Comparison of ENCODE assay signal across 14 cellular contexts in genomic region chr12:4143909-4144308, GRCh38.
DNase-seq lines count a peak whose midpoint lies in the region; ATAC-seq, FAIRE-seq and TF ChIP-seq lines count a peak whose summit lies in the region.
"Had no signal": no experiment of that assay in that cellular context is flagged by ENCODE, and none has a peak within 500 bp of the region (broad histone marks: within the 10 kb centered on the region; RNA-seq: fewer than 3 reads in every experiment).

No MANE protein-coding gene starts in this region.

- peak; percentile 58 for TF ChIP-seq CTCF in CD8-positive, alpha-beta T cell (IDR thresholded peaks at IDR 0.05)
- peak; percentile 40 for TF ChIP-seq CTCF in Panc1 (IDR thresholded peaks at IDR 0.05)
- TF ChIP-seq CTCF in GM12878 (IDR thresholded peaks at IDR 0.05 in 2 of 3, conservative IDR thresholded peaks at IDR 0.05 in 1 of 3; ENCODE audit: control insufficient read depth in 2 of 3, extremely low read depth in 1 of 3, insufficient read depth in 1 of 3, low read depth in 3 of 3, low read length in 3 of 3), result peak; percentile 21 to 51 (median 34)
- TF ChIP-seq CTCF in BE2C (IDR thresholded peaks at IDR 0.05; ENCODE audit: low read depth, low read length), result no peak
- TF ChIP-seq CTCF in right atrium auricular region (IDR thresholded peaks at IDR 0.05), result no peak

- H4K20me1 ChIP-seq in GM12878 (ENCODE audit: control insufficient read depth, insufficient read depth), result no peaks in the 10 kb centered on the region

- H3K27ac Mint-ChIP-seq in CD8-positive, alpha-beta T cell, result peak overlapping the region; percentile 73

- H3K27me3 Mint-ChIP-seq in CD8-positive, alpha-beta T cell (ENCODE audit: low read depth), result no peaks in the 10 kb centered on the region

- H3K4me2 ChIP-seq in GM12878 (ENCODE audit: control insufficient read depth, insufficient read depth), result no peak overlapping the region

- TF ChIP-seq EP300 in GM12878 (IDR thresholded peaks at IDR 0.05; ENCODE audit: borderline replicate concordance in 1 of 2, control insufficient read depth in 1 of 2, low read depth in 2 of 2, low read length in 2 of 2), result no peak

- H3K4me3 Mint-ChIP-seq in CD8-positive, alpha-beta T cell, result peak overlapping the region; percentile 66

- intact Hi-C loops in CD8-positive, alpha-beta T cell (cut with DNase I, micrococcal nuclease), result loop anchor here (2.0 to 10.0 kb wide), 8 partner anchors 21 to 272 kb away; partner anchors contain the start of genes PARP11 (in 2 of the 2) and CCND2 (in 1 of the 2)
- intact Hi-C loops in Panc1 (cut with micrococcal nuclease; ENCODE audit: unreplicated experiment), result no loop called here
- intact Hi-C loops in GM12878 (cut with micrococcal nuclease; ENCODE audit: unreplicated experiment), result no loop called here

- ATAC-seq in CD8-positive, alpha-beta T cell, result peak; percentile 36
- ATAC-seq in Panc1, result no peak
- ATAC-seq in GM12878, result peak; percentile 5; the same call in 1 of the 3 replicates
- no peak for ATAC-seq in GM18870 (IDR thresholded peaks at IDR 0.05; ENCODE audit: unreplicated experiment)

- H3K27me3 ChIP-seq in CD8-positive, alpha-beta T cell (ENCODE audit: insufficient read depth, low read length), result no peaks in the 10 kb centered on the region
- H3K27me3 ChIP-seq in Panc1 (ENCODE audit: control insufficient read depth, insufficient read depth, low read length) (peaks cover under 1% of the 10 kb centered on the region; the same call in 1 of the 2 replicates), GM12878 (replicated peaks in 1 of 2; ENCODE audit: control insufficient read depth in 2 of 2, insufficient read depth in 2 of 2, low read length in 1 of 2) (no peaks in the 10 kb centered on the region), BE2C (no peaks in the 10 kb centered on the region), right atrium auricular region (no peaks in the 10 kb centered on the region)
- H3K27me3 ChIP-seq: ascending aorta, Peyer's patch had no signal

- no peak overlapping the region for H3K9ac ChIP-seq in GM12878 (ENCODE audit: control insufficient read depth, insufficient read depth, low read length)

- no peaks in the 10 kb centered on the region for H3K79me2 ChIP-seq in GM12878 (ENCODE audit: control insufficient read depth, insufficient read depth, low read length)

- CTCF ChIA-PET in CD8-positive, alpha-beta T cell (lab: Charles Lee), result interaction anchor here (0.7 to 8.0 kb wide), 12 partner anchors 8 to 714 kb away, joined by 3 to 65 read pairs (median 5); partner anchors contain the start of gene CCND2
- CTCF ChIA-PET in Panc1 (lab: Charles Lee), result no interaction called here
- CTCF ChIA-PET in GM12878 (lab: Yijun Ruan, JAX), result interaction anchor here (1.1 to 16.4 kb wide), 7 partner anchors 10 to 129 kb away, joined by 4 to 256 read pairs (median 35); partner anchors contain the start of gene CCND2

- DNase-seq in CD8-positive, alpha-beta T cell, result no peak
- DNase-seq in GM12892 (ENCODE audit: insufficient read length) (no peak), Panc1 (ENCODE audit: low read depth, low spot score) (no peak), GM12878 (ENCODE audit: low read depth, low spot score) (no peak), NK-92 (lab: John Stamatoyannopoulos, UW; ENCODE audit: unreplicated experiment) (no peak), BE2C (no peak), right atrium auricular region (ENCODE audit: low spot score) (no peak)
- DNase-seq: DND-41; effector CD8-positive, alpha-beta T cell; NCI-H1105 treated with DMSO at 0.1 percent for 48 hours; Peyer's patch had no signal

- RAD21 ChIA-PET in GM12878 (lab: Charles Lee; ENCODE audit: unreplicated experiment), result interaction anchor here (0.7 to 18.7 kb wide), 11 partner anchors 8 to 133 kb away, joined by 3 to 360 read pairs (median 23); partner anchors contain the start of gene CCND2

- 50% methylated on average over 5 of the region's 5 CpGs for WGBS in GM12878 (ENCODE audit: insufficient coverage, insufficient replicate concordance, low lambda C conversion rate, missing lambda C conversion rate)

- H3K36me3 Mint-ChIP-seq in CD8-positive, alpha-beta T cell, result peaks cover 3% of the 10 kb centered on the region

- peaks cover 31% of the 10 kb centered on the region for H3K4me1 Mint-ChIP-seq in CD8-positive, alpha-beta T cell (ENCODE audit: low read depth)

- no peak overlapping the region for H3K4me3 ChIP-seq in CD8-positive, alpha-beta T cell (ENCODE audit: low read depth, low read length)
- no peak overlapping the region for H3K4me3 ChIP-seq in Panc1 (ENCODE audit: low read depth in 2 of 2, low read length in 2 of 2)
- H3K4me3 ChIP-seq in GM12878, result no peak overlapping the region
- no peak overlapping the region for H3K4me3 ChIP-seq in BE2C (ENCODE audit: low read depth, low read length)
- no peak overlapping the region for H3K4me3 ChIP-seq in right atrium auricular region

- SMC1A ChIA-PET in GM12878 (lab: Charles Lee; ENCODE audit: uncharacterized antibody, unreplicated experiment), result interaction anchor here (0.9 to 19.0 kb wide), 8 partner anchors 10 to 129 kb away, joined by 4 to 395 read pairs (median 41); partner anchors contain the start of gene CCND2

- H3K9me3 ChIP-seq in CD8-positive, alpha-beta T cell (ENCODE audit: low read length), result no peaks in the 10 kb centered on the region
- no peaks in the 10 kb centered on the region for H3K9me3 ChIP-seq in Panc1 (ENCODE audit: control insufficient read depth, insufficient read depth, low read depth, low read length)
- H3K9me3 ChIP-seq in GM12878 (replicated peaks; ENCODE audit: control insufficient read depth, insufficient read depth, low read length), result no peaks in the 10 kb centered on the region
- H3K9me3 ChIP-seq in BE2C, result no peaks in the 10 kb centered on the region
- H3K9me3 ChIP-seq in right atrium auricular region, result no peaks in the 10 kb centered on the region
- H3K9me3 ChIP-seq: ascending aorta, Peyer's patch, prostate gland had no signal

- POLR2A ChIA-PET in CD8-positive, alpha-beta T cell (lab: Charles Lee), result interaction anchor here (1.1 to 2.3 kb wide), 5 partner anchors 21 to 132 kb away, joined by 3 to 11 read pairs (median 7); no protein-coding TSS in a partner anchor
- POLR2A ChIA-PET in Panc1 (lab: Charles Lee), result no interaction called here
- POLR2A ChIA-PET in GM12878 (lab: Charles Lee), result interaction anchor here (1.4 to 10.6 kb wide), 5 partner anchors 10 to 129 kb away, joined by 5 to 245 read pairs (median 84); partner anchors contain the start of gene CCND2

- no TSS peak for BruUV-seq in Panc1 (replicated peaks; lab: Mats Ljungman, UMichigan)
- no TSS peak for BruUV-seq in GM12878 (replicated peaks; lab: Mats Ljungman, UMichigan)

- in situ Hi-C loops in Panc1 (cut with HindIII; ENCODE audit: low pct_unique_long_range_greater_than_20kb, low sequenced_read_pairs), result no loop called here
- in situ Hi-C loops in GM12878 (cut with MboI), result loop anchor here (10.0 kb wide), 1 partner anchor 131 kb away; the partner anchor contains the start of gene CCND2

- 0 out of 2 replicates have a peak, but pooled peaks have one; percentile 17 for TF ChIP-seq RAD21 in GM12878 (IDR thresholded peaks at IDR 0.05; ENCODE audit: insufficient read depth, low read depth, low read length)

- TF ChIP-seq POLR2A in GM12892 (IDR thresholded peaks at IDR 0.05; ENCODE audit: low read depth, low read length) (no peak), GM12878 (IDR thresholded peaks at IDR 0.05; ENCODE audit: low read depth, low read length) (no peak)

- H3K9me3 Mint-ChIP-seq in CD8-positive, alpha-beta T cell, result no peaks in the 10 kb centered on the region

- H3K27ac ChIP-seq in CD8-positive, alpha-beta T cell (ENCODE audit: low read depth, low read length), result no peak overlapping the region
- H3K27ac ChIP-seq in Panc1 (ENCODE audit: low read length), result no peak overlapping the region
- H3K27ac ChIP-seq in GM12878 (ENCODE audit: control insufficient read depth, insufficient read depth), result no peak overlapping the region
- no peak overlapping the region for H3K27ac ChIP-seq in right atrium auricular region
- H3K27ac ChIP-seq: ascending aorta, prostate gland had no signal

- H2AFZ ChIP-seq in GM12878 (ENCODE audit: control insufficient read depth, low read depth, low read length), result no peak overlapping the region

- no peaks in the 10 kb centered on the region for H3K36me3 ChIP-seq in CD8-positive, alpha-beta T cell (ENCODE audit: insufficient read depth, low read length)
- H3K36me3 ChIP-seq in Panc1 (ENCODE audit: control insufficient read depth, insufficient read depth, low read length) (no peaks in the 10 kb centered on the region), GM12878 (ENCODE audit: control insufficient read depth in 2 of 2, insufficient read depth in 2 of 2, low read length in 1 of 2) (no peaks in the 10 kb centered on the region), BE2C (no peaks in the 10 kb centered on the region), right atrium auricular region (no peaks in the 10 kb centered on the region)
- H3K36me3 ChIP-seq: ascending aorta, Peyer's patch, prostate gland had no signal

- FAIRE-seq in GM12892 (lab: Jason Lieb, UNC) (peak; percentile 92), GM12878 (lab: Jason Lieb, UNC) (no peak)

- peaks cover 12% of the 10 kb centered on the region for H3K4me1 ChIP-seq in CD8-positive, alpha-beta T cell (ENCODE audit: insufficient read depth, low read length)
- H3K4me1 ChIP-seq in Panc1 (ENCODE audit: control insufficient read depth, insufficient read depth, low read length) (no peaks in the 10 kb centered on the region), GM12878 (ENCODE audit: control insufficient read depth, insufficient read depth, low read length) (peaks cover 81% of the 10 kb centered on the region), BE2C (no peaks in the 10 kb centered on the region), right atrium auricular region (no peaks in the 10 kb centered on the region)
- H3K4me1 ChIP-seq: ascending aorta, prostate gland had no signal

TF ChIP-seq in GM12878, 131 proteins besides CTCF, POLR2A, EP300 and RAD21 (continues in another document):
- TF ChIP-seq ZBED1 (IDR thresholded peaks at IDR 0.05; ENCODE audit: borderline replicate concordance), result no peak
- no peak for TF ChIP-seq CBX5 (IDR thresholded peaks at IDR 0.05; ENCODE audit: low read depth)
- TF ChIP-seq TCF7 (IDR thresholded peaks at IDR 0.05; ENCODE audit: borderline replicate concordance), result no peak
- TF ChIP-seq BCL11A (IDR thresholded peaks at IDR 0.05; ENCODE audit: low read depth, low read length), result no peak
- 0 out of 4 replicates have a peak, but pooled peaks of 1 of the 2 experiments have one; percentile 37 for TF ChIP-seq ETV6 (conservative IDR thresholded peaks at IDR 0.05 in 1 of 2, IDR thresholded peaks at IDR 0.05 in 1 of 2; ENCODE audit: borderline replicate concordance in 1 of 2, low read depth in 1 of 2)
- TF ChIP-seq PKNOX1 (IDR thresholded peaks at IDR 0.05), result no peak

Comparison
In these comparisons a context has a peak if more than half of its experiments do, and no peak if none do; other contexts are left out.
1. ATAC-seq: peak in CD8-positive, alpha-beta T cell (single experiment) and GM12878 (single experiment); none in Panc1 (single experiment) and GM18870 (single experiment).
2. CTCF ChIP-seq: peak in CD8-positive, alpha-beta T cell (single experiment), Panc1 (single experiment) and GM12878 (3 of 3); none in BE2C (single experiment) and right atrium auricular region (0 of 2).
3. intact Hi-C loops: an anchor here in CD8-positive, alpha-beta T cell (2.0 to 10.0 kb wide); none called in Panc1 and GM12878.